In the genomic region with DNA sequence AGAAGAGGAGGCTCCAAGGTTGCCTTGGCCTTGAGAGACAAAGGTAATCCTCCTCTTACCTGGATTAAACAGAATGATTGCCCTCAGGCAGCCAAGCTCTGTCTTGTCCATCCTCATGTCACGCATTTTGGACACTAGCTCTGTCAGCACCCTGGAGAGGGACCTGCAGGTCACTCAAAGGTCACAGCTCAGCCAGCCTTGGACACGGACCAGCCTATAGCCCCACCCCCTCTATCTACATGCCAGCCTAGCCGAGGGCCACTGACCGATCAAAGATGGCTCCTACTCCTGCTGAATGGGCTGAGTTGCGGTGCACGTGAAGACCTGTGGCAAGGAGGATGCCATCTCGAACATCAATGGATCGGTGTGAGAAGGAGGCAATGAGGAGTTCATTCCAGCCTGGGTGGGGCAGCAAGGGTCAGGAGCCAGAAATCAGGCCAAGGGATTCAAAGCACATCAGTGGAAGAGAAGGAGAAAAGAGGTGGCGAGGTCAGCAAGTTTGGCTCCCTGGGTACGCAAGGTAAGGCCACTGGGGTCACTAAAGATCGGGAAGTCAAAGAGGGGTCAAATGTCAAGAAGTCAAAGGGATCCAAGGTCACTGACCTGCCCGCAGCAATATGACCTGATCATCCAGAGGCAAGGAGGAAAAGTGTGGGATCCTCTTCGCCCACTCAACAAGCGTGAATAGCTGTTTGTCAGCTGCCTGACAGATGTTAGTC, we compare ENCODE assay signal across 30 cellular contexts. TPM values are rescaled to one million over a fixed set of nuclear protein-coding genes. Genes with fewer than 3 reads are reported as not detected.
DNase-seq lines count a peak whose midpoint lies in the region; ATAC-seq, FAIRE-seq and TF ChIP-seq lines count a peak whose summit lies in the region.
"Had no signal": no experiment of that assay in that cellular context is flagged by ENCODE, and none has a peak within 500 bp of the region (broad histone marks: within the 10 kb centered on the region; RNA-seq: fewer than 3 reads in every experiment).

No MANE protein-coding gene starts in this region.

- H2AFZ ChIP-seq in SK-N-SH (ENCODE audit: low read depth) (no peak overlapping the region), GM12878 (ENCODE audit: control insufficient read depth, low read depth, low read length) (no peak overlapping the region)

- H3K4me2 ChIP-seq in SK-N-SH (no peak overlapping the region), GM12878 (ENCODE audit: control insufficient read depth, insufficient read depth) (no peak overlapping the region)

- DNase-seq in SK-N-SH (no peak), GM12878 (ENCODE audit: low read depth, low spot score) (no peak), nephron progenitor cell (peak; percentile 63)
- no peak for DNase-seq in activated CD4-positive, alpha-beta T cell treated with anti-CD3 and anti-CD28 coated beads, Interleukin-2, amount 10 ng/mL, durations not matched to agents 7 days and 5 days
- no peak for DNase-seq in activated CD8-positive, alpha-beta T cell treated with anti-CD3 and anti-CD28 coated beads, Interleukin-2, amount 10 ng/mL, durations not matched to agents 7 days and 5 days
- DNase-seq: activated CD8-positive, alpha-beta memory T cell treated with anti-CD3 and anti-CD28 coated beads for 24 hours; activated gamma-delta T cell treated with Interleukin-2 at 50 U/mL for 16 hours; colonic mucosa; effector CD8-positive, alpha-beta T cell; HCEC 1CT; head of caudate nucleus; KBM-7; MG63; natural killer cell; NCI-H1417; NCI-H2081; NCI-H345; stimulated activated naive CD8-positive, alpha-beta T cell treated with anti-CD3 and anti-CD28 coated beads, Interleukin-15, Interleukin-2, amounts not matched to agents 100 U/mL and 50 U/mL, for 24 hours; thyroid gland had no signal

- peak overlapping the region; percentile 36 for H3K4me3 Mint-ChIP-seq in nephron progenitor cell
- H3K4me3 Mint-ChIP-seq in activated CD4-positive, alpha-beta T cell treated with anti-CD3 and anti-CD28 coated beads, Interleukin-2, amount 10 ng/mL, durations not matched to agents 7 days and 5 days = no peak overlapping the region
- H3K4me3 Mint-ChIP-seq in activated CD8-positive, alpha-beta T cell treated with anti-CD3 and anti-CD28 coated beads, Interleukin-2, amount 10 ng/mL, durations not matched to agents 7 days and 5 days = no peak overlapping the region
- H3K4me3 Mint-ChIP-seq: natural killer cell; T-helper 1 cell treated with Interleukin-12 subunit alpha and Interleukin-12 subunit beta and Interleukin-4 antibody, amounts not matched to agents 30 μg/mL and 1 μg/mL, for 36 hours had no signal

- TF ChIP-seq CTCF in SK-N-SH (IDR thresholded peaks at IDR 0.05) = no peak
- TF ChIP-seq CTCF in GM12878 (IDR thresholded peaks at IDR 0.05 in 2 of 3, conservative IDR thresholded peaks at IDR 0.05 in 1 of 3; ENCODE audit: control insufficient read depth in 2 of 3, extremely low read depth in 1 of 3, insufficient read depth in 1 of 3, low read depth in 3 of 3, low read length in 3 of 3) = no peak
- no peak for TF ChIP-seq CTCF in nephron progenitor cell (IDR thresholded peaks at IDR 0.05)

- intact Hi-C loops in GM12878 (cut with micrococcal nuclease; ENCODE audit: unreplicated experiment) = no loop called here

- no peak overlapping the region for H3K27ac Mint-ChIP-seq in nephron progenitor cell
- H3K27ac Mint-ChIP-seq in activated CD4-positive, alpha-beta T cell treated with anti-CD3 and anti-CD28 coated beads, Interleukin-2, amount 10 ng/mL, durations not matched to agents 7 days and 5 days = no peak overlapping the region
- no peak overlapping the region for H3K27ac Mint-ChIP-seq in activated CD8-positive, alpha-beta T cell treated with anti-CD3 and anti-CD28 coated beads, Interleukin-2, amount 10 ng/mL, durations not matched to agents 7 days and 5 days
- H3K27ac Mint-ChIP-seq: T-helper 1 cell treated with Interleukin-12 subunit alpha and Interleukin-12 subunit beta and Interleukin-4 antibody, amounts not matched to agents 30 μg/mL and 1 μg/mL, for 36 hours had no signal

- H4K20me1 ChIP-seq in SK-N-SH (ENCODE audit: insufficient read depth) (peaks cover 26% of the 10 kb centered on the region), GM12878 (ENCODE audit: control insufficient read depth, insufficient read depth) (no peaks in the 10 kb centered on the region)

- H3K27ac ChIP-seq in SK-N-SH (ENCODE audit: low read depth in 2 of 2, low read length in 1 of 2) = no peak overlapping the region
- H3K27ac ChIP-seq in GM12878 (ENCODE audit: control insufficient read depth, insufficient read depth) = no peak overlapping the region
- H3K27ac ChIP-seq: 22Rv1, colonic mucosa, ovary, SJSA1, skin epidermis, thyroid gland had no signal

- RAD21 ChIA-PET in GM12878 (lab: Charles Lee; ENCODE audit: unreplicated experiment) = no interaction called here

- SMC1A ChIA-PET in GM12878 (lab: Charles Lee; ENCODE audit: uncharacterized antibody, unreplicated experiment) = no interaction called here

- no peaks in the 10 kb centered on the region for H3K9me2 ChIP-seq in SK-N-SH

- TF ChIP-seq RAD21 in SK-N-SH (IDR thresholded peaks at IDR 0.05; ENCODE audit: low read length) (no peak), GM12878 (IDR thresholded peaks at IDR 0.05; ENCODE audit: insufficient read depth, low read depth, low read length) (no peak)

- TF ChIP-seq POLR2A in GM12878 (IDR thresholded peaks at IDR 0.05; ENCODE audit: low read depth, low read length) = no peak

- in situ Hi-C loops in GM12878 (cut with MboI) = no loop called here

- peaks cover 76% of the 10 kb centered on the region for H3K4me1 Mint-ChIP-seq in nephron progenitor cell
- peaks cover 35% of the 10 kb centered on the region for H3K4me1 Mint-ChIP-seq in activated CD4-positive, alpha-beta T cell treated with anti-CD3 and anti-CD28 coated beads, Interleukin-2, amount 10 ng/mL, durations not matched to agents 7 days and 5 days
- H3K4me1 Mint-ChIP-seq in activated CD8-positive, alpha-beta T cell treated with anti-CD3 and anti-CD28 coated beads, Interleukin-2, amount 10 ng/mL, durations not matched to agents 7 days and 5 days (ENCODE audit: low read depth) = peaks cover 33% of the 10 kb centered on the region

- ATAC-seq in SK-N-SH treated with all-trans-retinoic acid at 6 μM for 48 hours = no peak
- no peak for ATAC-seq in GM12878
- no peak for ATAC-seq in activated CD8-positive, alpha-beta T cell treated with anti-CD3 and anti-CD28 coated beads, Interleukin-2, amount 10 ng/mL, durations not matched to agents 7 days and 5 days
- ATAC-seq: esophagus mucosa; natural killer cell; stimulated activated naive CD8-positive, alpha-beta T cell treated with anti-CD3 and anti-CD28 coated beads, Interleukin-15, Interleukin-2, amounts not matched to agents 100 U/mL and 50 U/mL, for 24 hours had no signal

- H3K27me3 Mint-ChIP-seq in nephron progenitor cell (ENCODE audit: low read depth, poor library complexity) = peaks cover 54% of the 10 kb centered on the region
- peaks cover 24% of the 10 kb centered on the region for H3K27me3 Mint-ChIP-seq in activated CD4-positive, alpha-beta T cell treated with anti-CD3 and anti-CD28 coated beads, Interleukin-2, amount 10 ng/mL, durations not matched to agents 7 days and 5 days
- peaks cover 19% of the 10 kb centered on the region for H3K27me3 Mint-ChIP-seq in activated CD8-positive, alpha-beta T cell treated with anti-CD3 and anti-CD28 coated beads, Interleukin-2, amount 10 ng/mL, durations not matched to agents 7 days and 5 days (ENCODE audit: low read depth)

- peaks cover 17 to 39% of the 10 kb centered on the region in 2 experiments for H3K36me3 ChIP-seq in SK-N-SH (replicated peaks in 1 of 2; ENCODE audit: control insufficient read depth in 1 of 2, insufficient read depth in 2 of 2, low read length in 1 of 2)
- H3K36me3 ChIP-seq in GM12878 (ENCODE audit: control insufficient read depth in 2 of 2, insufficient read depth in 2 of 2, low read length in 1 of 2) = peaks cover 11 to 27% of the 10 kb centered on the region in 2 experiments
- H3K36me3 ChIP-seq: ovary had no signal

- BruUV-seq in GM12878 (replicated peaks; lab: Mats Ljungman, UMichigan) = no TSS peak

- POLR2A ChIA-PET in SK-N-SH (lab: Yijun Ruan, JAX) (no interaction called here), GM12878 (lab: Charles Lee) (no interaction called here)
- POLR2A ChIA-PET in activated CD4-positive, alpha-beta T cell treated with anti-CD3 and anti-CD28 coated beads, Interleukin-2, amount 10 ng/mL, durations not matched to agents 7 days and 5 days (lab: Charles Lee) = no interaction called here
- POLR2A ChIA-PET in activated CD8-positive, alpha-beta T cell treated with anti-CD3 and anti-CD28 coated beads, Interleukin-2, amount 10 ng/mL, durations not matched to agents 7 days and 5 days (lab: Charles Lee) = no interaction called here

- peaks cover 37% of the 10 kb centered on the region for H3K36me3 Mint-ChIP-seq in nephron progenitor cell (ENCODE audit: low read depth)
- H3K36me3 Mint-ChIP-seq in activated CD4-positive, alpha-beta T cell treated with anti-CD3 and anti-CD28 coated beads, Interleukin-2, amount 10 ng/mL, durations not matched to agents 7 days and 5 days (ENCODE audit: low read depth) = peaks cover 32% of the 10 kb centered on the region
- peaks cover 40% of the 10 kb centered on the region for H3K36me3 Mint-ChIP-seq in activated CD8-positive, alpha-beta T cell treated with anti-CD3 and anti-CD28 coated beads, Interleukin-2, amount 10 ng/mL, durations not matched to agents 7 days and 5 days (ENCODE audit: low read depth)

- H3K27me3 ChIP-seq in SK-N-SH (ENCODE audit: insufficient read depth) (no peaks in the 10 kb centered on the region), GM12878 (replicated peaks in 1 of 2; ENCODE audit: control insufficient read depth in 2 of 2, insufficient read depth in 2 of 2, low read length in 1 of 2) (peaks cover 2 to 5% of the 10 kb centered on the region in 2 experiments)
- H3K27me3 ChIP-seq: MG63, ovary, thyroid gland had no signal

- no peak overlapping the region for H3K4me3 ChIP-seq in SK-N-SH (ENCODE audit: low read depth in 2 of 2, low read length in 1 of 2)
- H3K4me3 ChIP-seq in GM12878 = no peak overlapping the region
- H3K4me3 ChIP-seq: colonic mucosa, lung, MG63, ovary, SJSA1, skin epidermis, thyroid gland had no signal

- 92% methylated on average over 11 of the region's 14 CpGs for WGBS in SK-N-SH (ENCODE audit: low lambda C conversion rate)
- WGBS in GM12878 (ENCODE audit: insufficient coverage, insufficient replicate concordance, low lambda C conversion rate, missing lambda C conversion rate) = 92% methylated on average over 14 of the region's 14 CpGs

- H3K4me1 ChIP-seq in SK-N-SH (ENCODE audit: control insufficient read depth in 1 of 2, insufficient read depth in 2 of 2, low read depth in 1 of 2, low read length in 1 of 2) (peaks cover 0 to 36% of the 10 kb centered on the region in 2 experiments; a peak in 1 of 4 replicates), GM12878 (ENCODE audit: control insufficient read depth, insufficient read depth, low read length) (0 out of 2 replicates have a peak, but pooled peaks cover 10% of the 10 kb centered on the region)

- TF ChIP-seq EP300 in SK-N-SH (IDR thresholded peaks at IDR 0.05; ENCODE audit: borderline replicate concordance in 1 of 2, low read depth in 1 of 2, low read length in 1 of 2) (no peak), GM12878 (IDR thresholded peaks at IDR 0.05; ENCODE audit: borderline replicate concordance in 1 of 2, control insufficient read depth in 1 of 2, low read depth in 2 of 2, low read length in 2 of 2) (no peak)

- CTCF ChIA-PET in SK-N-SH (lab: Yijun Ruan, JAX) (interaction anchor here (0.7 to 3.6 kb wide), 6 partner anchors 9 to 82 kb away, joined by 3 to 50 read pairs (median 10); a partner anchor contains a TSS), GM12878 (lab: Yijun Ruan, JAX) (interaction anchor here (1.2 to 5.8 kb wide), 6 partner anchors 21 to 76 kb away, joined by 3 to 41 read pairs (median 12); no protein-coding TSS in a partner anchor)
- CTCF ChIA-PET in activated CD4-positive, alpha-beta T cell treated with anti-CD3 and anti-CD28 coated beads, Interleukin-2, amount 10 ng/mL, durations not matched to agents 7 days and 5 days (lab: Charles Lee) = interaction anchor here (1.2 to 2.4 kb wide), 3 partner anchors 12 to 149 kb away, joined by 3 to 9 read pairs (median 6); no protein-coding TSS in a partner anchor
- CTCF ChIA-PET in activated CD8-positive, alpha-beta T cell treated with anti-CD3 and anti-CD28 coated beads, Interleukin-2, amount 10 ng/mL, durations not matched to agents 7 days and 5 days (lab: Charles Lee) = interaction anchor here (1.0 to 2.3 kb wide), 2 partner anchors 34 to 52 kb away, joined by 3 to 11 read pairs; no protein-coding TSS in a partner anchor

- peaks cover 32% of the 10 kb centered on the region for H3K79me2 ChIP-seq in SK-N-SH (ENCODE audit: insufficient read depth)
- H3K79me2 ChIP-seq in GM12878 (ENCODE audit: control insufficient read depth, insufficient read depth, low read length) = peaks cover 12% of the 10 kb centered on the region

- no peak for FAIRE-seq in GM12878 (lab: Jason Lieb, UNC)
- FAIRE-seq: bronchial epithelial cell, D721Med, RCC 7860 had no signal

- H3K9me3 ChIP-seq in SK-N-SH (no peaks in the 10 kb centered on the region), GM12878 (replicated peaks; ENCODE audit: control insufficient read depth, insufficient read depth, low read length) (no peaks in the 10 kb centered on the region)
- H3K9me3 ChIP-seq: colonic mucosa, MG63, ovary, SJSA1, thyroid gland had no signal

- H3K9ac ChIP-seq in SK-N-SH (no peak overlapping the region), GM12878 (ENCODE audit: control insufficient read depth, insufficient read depth, low read length) (no peak overlapping the region)

- peaks cover 10% of the 10 kb centered on the region for H3F3A ChIP-seq in SK-N-SH (replicated peaks; ENCODE audit: insufficient read depth)

- no peaks in the 10 kb centered on the region for H3K9me3 Mint-ChIP-seq in nephron progenitor cell
- no peaks in the 10 kb centered on the region for H3K9me3 Mint-ChIP-seq in activated CD4-positive, alpha-beta T cell treated with anti-CD3 and anti-CD28 coated beads, Interleukin-2, amount 10 ng/mL, durations not matched to agents 7 days and 5 days
- H3K9me3 Mint-ChIP-seq in activated CD8-positive, alpha-beta T cell treated with anti-CD3 and anti-CD28 coated beads, Interleukin-2, amount 10 ng/mL, durations not matched to agents 7 days and 5 days (ENCODE audit: insufficient read depth) = no peaks in the 10 kb centered on the region
- H3K9me3 Mint-ChIP-seq: natural killer cell; T-helper 1 cell treated with Interleukin-12 subunit alpha and Interleukin-12 subunit beta and Interleukin-4 antibody, amounts not matched to agents 30 μg/mL and 1 μg/mL, for 36 hours had no signal

RNA-seq across cellular contexts. Expression of a gene that starts 3.2 kb away (rescaled TPM):
- polyA plus RNA-seq in SK-N-SH (2012; rRNA removed) (0.99 and 1.1 TPM in 2 replicates), GM12878 (2011; rRNA removed) (0.42 and 0.83 TPM in 2 replicates), GM12878 (2014; fragmentation: Illumina TruSeq; extraction: Trizol) (0.09 and 0.44 TPM in 2 replicates), GM12878 (2014; fragmentation: Nextera tagmentation; extraction: Ambion mirVana) (under 1 TPM in 1 of 2 experiments, not detected in 1; 0.07 TPM), GM12878 (2014; rRNA removed) (0.72 and 0.76 TPM in 2 replicates), GM12878 (2016; fragmentation: Nextera tagmentation; extraction: Ambion mirVana) (under 1 TPM; 0.03 to 0.15 TPM)
- 0.17 and 0.30 TPM in 2 replicates for polyA plus RNA-seq in SK-N-SH (2012; cell fraction: cytosol; rRNA removed)
- polyA plus RNA-seq in SK-N-SH (2012; cell fraction: nucleus; rRNA removed) = 11.9 TPM in 2 replicates
- total RNA-seq in GM12878 (2013; cell fraction: nucleolus; rRNA removed) = 1.8 and 1.9 TPM in 2 replicates
- total RNA-seq in GM12878 (2014; rRNA removed) (0.22 and 0.23 TPM in 2 replicates), GM12878 (2014; rRNA removed; fragmentation: Illumina TruSeq; extraction: Trizol) (0.22 and 0.23 TPM in 2 replicates), GM12878 (2021) (0.51 and 0.53 TPM in 2 replicates)
- polyA plus RNA-seq in GM12878 (2011; ENCODE audit: low read depth) = 0.25 TPM
- 0.36 and 0.57 TPM in 2 replicates for polyA plus RNA-seq in GM12878 (2011; cell fraction: cytosol; rRNA removed)
- polyA plus RNA-seq in GM12878 (2011; cell fraction: nucleus; rRNA removed) = 8.6 and 10.3 TPM in 2 replicates
- polyA plus RNA-seq in GM12878 (2012) = 0.70 and 0.73 TPM in 2 replicates
- polyA minus RNA-seq in GM12878 (2011; rRNA and poly(A)+ RNA removed) = 0.15 and 0.46 TPM in 2 replicates
- polyA minus RNA-seq in GM12878 (2011; cell fraction: cytosol; rRNA and poly(A)+ RNA removed) = not detected in 2 replicates
- 0.85 and 0.86 TPM in 2 replicates for polyA minus RNA-seq in GM12878 (2011; cell fraction: nucleus; rRNA and poly(A)+ RNA removed)
- 1 to 10 TPM; 1.3 to 1.4 TPM for total RNA-seq in activated CD4-positive, alpha-beta T cell treated with anti-CD3 and anti-CD28 coated beads, Interleukin-2, amount 10 ng/mL, durations not matched to agents 7 days and 5 days
- total RNA-seq in activated CD8-positive, alpha-beta T cell treated with anti-CD3 and anti-CD28 coated beads, Interleukin-2, amount 10 ng/mL, durations not matched to agents 7 days and 5 days = under 1 TPM; 0.71 to 0.83 TPM

RNA-seq across cellular contexts. Expression of a gene that starts 5.0 kb away (rescaled TPM):
- polyA plus RNA-seq in SK-N-SH (2012; rRNA removed) (45.8 and 61.0 TPM in 2 replicates), GM12878 (2011; rRNA removed) (26.6 and 35.0 TPM in 2 replicates), GM12878 (2014; fragmentation: Illumina TruSeq; extraction: Trizol) (16.4 and 25.8 TPM in 2 replicates), GM12878 (2014; fragmentation: Nextera tagmentation; extraction: Ambion mirVana) (1 to 10 TPM in 1 of 2 experiments, under 1 TPM in 1; 0.71 to 1.6 TPM), GM12878 (2014; rRNA removed) (30.3 and 34.4 TPM in 2 replicates), GM12878 (2016; fragmentation: Nextera tagmentation; extraction: Ambion mirVana) (10 to 100 TPM; 19.8 to 21.0 TPM)
- polyA plus RNA-seq in SK-N-SH (2012; cell fraction: cytosol; rRNA removed) = 17.8 and 27.5 TPM in 2 replicates
- 154 and 237 TPM in 2 replicates for polyA plus RNA-seq in SK-N-SH (2012; cell fraction: nucleus; rRNA removed)
- total RNA-seq in GM12878 (2013; cell fraction: nucleolus; rRNA removed) = 37.4 and 40.4 TPM in 2 replicates
- total RNA-seq in GM12878 (2014; rRNA removed) (14.0 TPM in 2 replicates), GM12878 (2014; rRNA removed; fragmentation: Illumina TruSeq; extraction: Trizol) (9.5 and 10.8 TPM in 2 replicates), GM12878 (2021) (27.1 and 30.3 TPM in 2 replicates)
- polyA plus RNA-seq in GM12878 (2011; ENCODE audit: low read depth) = 20.9 TPM
- polyA plus RNA-seq in GM12878 (2011; cell fraction: cytosol; rRNA removed) = 33.9 and 40.3 TPM in 2 replicates
- 155 and 193 TPM in 2 replicates for polyA plus RNA-seq in GM12878 (2011; cell fraction: nucleus; rRNA removed)
- 35.2 and 36.1 TPM in 2 replicates for polyA plus RNA-seq in GM12878 (2012)
- 36.9 and 38.1 TPM in 2 replicates for polyA minus RNA-seq in GM12878 (2011; rRNA and poly(A)+ RNA removed)
- 6.8 and 11.2 TPM in 2 replicates for polyA minus RNA-seq in GM12878 (2011; cell fraction: cytosol; rRNA and poly(A)+ RNA removed)
- polyA minus RNA-seq in GM12878 (2011; cell fraction: nucleus; rRNA and poly(A)+ RNA removed) = 24.2 and 28.5 TPM in 2 replicates
- total RNA-seq in activated CD4-positive, alpha-beta T cell treated with anti-CD3 and anti-CD28 coated beads, Interleukin-2, amount 10 ng/mL, durations not matched to agents 7 days and 5 days = 10 to 100 TPM; 45.0 to 46.2 TPM
- 10 to 100 TPM; 33.5 to 34.5 TPM for total RNA-seq in activated CD8-positive, alpha-beta T cell treated with anti-CD3 and anti-CD28 coated beads, Interleukin-2, amount 10 ng/mL, durations not matched to agents 7 days and 5 days

RNA-seq across cellular contexts. Expression of a gene that starts 5.2 kb away (rescaled TPM):
- 129 and 138 TPM in 2 replicates for polyA plus RNA-seq in SK-N-SH (2012; rRNA removed)
- polyA plus RNA-seq in SK-N-SH (2012; cell fraction: cytosol; rRNA removed) = 125 and 141 TPM in 2 replicates
- polyA plus RNA-seq in SK-N-SH (2012; cell fraction: nucleus; rRNA removed) = 115 and 121 TPM in 2 replicates
- 28.9 TPM in 2 replicates for total RNA-seq in GM12878 (2013; cell fraction: nucleolus; rRNA removed)
- total RNA-seq in GM12878 (2014; rRNA removed) = 48.9 and 50.6 TPM in 2 replicates
- 41.3 and 43.9 TPM in 2 replicates for total RNA-seq in GM12878 (2014; rRNA removed; fragmentation: Illumina TruSeq; extraction: Trizol)
- 52.9 and 57.3 TPM in 2 replicates for total RNA-seq in GM12878 (2021)
- 55.2 TPM for polyA plus RNA-seq in GM12878 (2011; ENCODE audit: low read depth)
- polyA plus RNA-seq in GM12878 (2011; rRNA removed) = 23.0 and 37.4 TPM in 2 replicates
- polyA plus RNA-seq in GM12878 (2011; cell fraction: cytosol; rRNA removed) = 50.2 and 54.2 TPM in 2 replicates
- polyA plus RNA-seq in GM12878 (2011; cell fraction: nucleus; rRNA removed) = 55.7 and 62.9 TPM in 2 replicates
- 59.6 and 80.9 TPM in 2 replicates for polyA plus RNA-seq in GM12878 (2012)
- polyA plus RNA-seq in GM12878 (2014; fragmentation: Illumina TruSeq; extraction: Trizol) = 51.0 and 63.1 TPM in 2 replicates
- 1 to 10 TPM; 7.3 to 8.4 TPM for polyA plus RNA-seq in GM12878 (2014; fragmentation: Nextera tagmentation; extraction: Ambion mirVana)
- polyA plus RNA-seq in GM12878 (2014; rRNA removed) = 55.3 and 56.1 TPM in 2 replicates
- 10 to 100 TPM; 12.8 to 14.0 TPM for polyA plus RNA-seq in GM12878 (2016; fragmentation: Nextera tagmentation; extraction: Ambion mirVana)
- polyA minus RNA-seq in GM12878 (2011; rRNA and poly(A)+ RNA removed) = 30.9 and 31.3 TPM in 2 replicates
- polyA minus RNA-seq in GM12878 (2011; cell fraction: cytosol; rRNA and poly(A)+ RNA removed) = 11.0 and 13.6 TPM in 2 replicates
- polyA minus RNA-seq in GM12878 (2011; cell fraction: nucleus; rRNA and poly(A)+ RNA removed) = 18.6 and 31.2 TPM in 2 replicates
- total RNA-seq in activated CD4-positive, alpha-beta T cell treated with anti-CD3 and anti-CD28 coated beads, Interleukin-2, amount 10 ng/mL, durations not matched to agents 7 days and 5 days = 10 to 100 TPM; 34.8 to 48.5 TPM
- 10 to 100 TPM; 45.6 to 50.8 TPM for total RNA-seq in activated CD8-positive, alpha-beta T cell treated with anti-CD3 and anti-CD28 coated beads, Interleukin-2, amount 10 ng/mL, durations not matched to agents 7 days and 5 days

RNA-seq across cellular contexts. Expression of a gene that starts 9.0 kb away (rescaled TPM):
- polyA plus RNA-seq in SK-N-SH (2012; rRNA removed) (33.5 and 37.5 TPM in 2 replicates), GM12878 (2011; rRNA removed) (20.0 and 29.2 TPM in 2 replicates), GM12878 (2014; fragmentation: Illumina TruSeq; extraction: Trizol) (7.8 and 12.5 TPM in 2 replicates), GM12878 (2014; fragmentation: Nextera tagmentation; extraction: Ambion mirVana) (10 to 100 TPM in 1 of 2 experiments, 1 to 10 TPM in 1; 3.1 to 13.6 TPM), GM12878 (2014; rRNA removed) (40.8 and 40.9 TPM in 2 replicates), GM12878 (2016; fragmentation: Nextera tagmentation; extraction: Ambion mirVana) (10 to 100 TPM; 46.7 to 54.3 TPM)
- polyA plus RNA-seq in SK-N-SH (2012; cell fraction: cytosol; rRNA removed) = 21.5 and 28.7 TPM in 2 replicates
- polyA plus RNA-seq in SK-N-SH (2012; cell fraction: nucleus; rRNA removed) = 51.3 and 79.0 TPM in 2 replicates
- total RNA-seq in GM12878 (2013; cell fraction: nucleolus; rRNA removed) = 7.5 and 9.9 TPM in 2 replicates
- total RNA-seq in GM12878 (2014; rRNA removed) (38.4 and 41.5 TPM in 2 replicates), GM12878 (2014; rRNA removed; fragmentation: Illumina TruSeq; extraction: Trizol) (14.1 and 14.4 TPM in 2 replicates), GM12878 (2021) (23.8 and 30.8 TPM in 2 replicates)
- polyA plus RNA-seq in GM12878 (2011; ENCODE audit: low read depth) = 13.8 TPM
- 41.7 and 54.6 TPM in 2 replicates for polyA plus RNA-seq in GM12878 (2011; cell fraction: cytosol; rRNA removed)
- polyA plus RNA-seq in GM12878 (2011; cell fraction: nucleus; rRNA removed) = 51.8 and 54.1 TPM in 2 replicates
- 19.5 and 25.0 TPM in 2 replicates for polyA plus RNA-seq in GM12878 (2012)
- polyA minus RNA-seq in GM12878 (2011; rRNA and poly(A)+ RNA removed) = 20.0 and 26.4 TPM in 2 replicates
- 3.3 and 6.5 TPM in 2 replicates for polyA minus RNA-seq in GM12878 (2011; cell fraction: cytosol; rRNA and poly(A)+ RNA removed)
- polyA minus RNA-seq in GM12878 (2011; cell fraction: nucleus; rRNA and poly(A)+ RNA removed) = 5.9 and 11.8 TPM in 2 replicates
- total RNA-seq in activated CD4-positive, alpha-beta T cell treated with anti-CD3 and anti-CD28 coated beads, Interleukin-2, amount 10 ng/mL, durations not matched to agents 7 days and 5 days = 10 to 100 TPM; 11.0 to 13.6 TPM
- total RNA-seq in activated CD8-positive, alpha-beta T cell treated with anti-CD3 and anti-CD28 coated beads, Interleukin-2, amount 10 ng/mL, durations not matched to agents 7 days and 5 days = 10 to 100 TPM; 13.9 to 14.1 TPM

RNA-seq across cellular contexts. Expression of a gene that starts 12.8 kb away (rescaled TPM):
- polyA plus RNA-seq in SK-N-SH (2012; rRNA removed) (55.1 and 61.3 TPM in 2 replicates), GM12878 (2011; rRNA removed) (9.0 and 15.4 TPM in 2 replicates), GM12878 (2014; fragmentation: Illumina TruSeq; extraction: Trizol) (11.2 and 16.9 TPM in 2 replicates), GM12878 (2014; fragmentation: Nextera tagmentation; extraction: Ambion mirVana) (1 to 10 TPM; 2.0 to 4.2 TPM), GM12878 (2014; rRNA removed) (27.2 and 27.8 TPM in 2 replicates), GM12878 (2016; fragmentation: Nextera tagmentation; extraction: Ambion mirVana) (1 to 10 TPM; 5.4 to 6.3 TPM)
- polyA plus RNA-seq in SK-N-SH (2012; cell fraction: cytosol; rRNA removed) = 30.4 and 40.3 TPM in 2 replicates
- 158 and 191 TPM in 2 replicates for polyA plus RNA-seq in SK-N-SH (2012; cell fraction: nucleus; rRNA removed)
- total RNA-seq in GM12878 (2013; cell fraction: nucleolus; rRNA removed) = 5.2 and 6.4 TPM in 2 replicates
- total RNA-seq in GM12878 (2014; rRNA removed) (11.6 and 16.2 TPM in 2 replicates), GM12878 (2014; rRNA removed; fragmentation: Illumina TruSeq; extraction: Trizol) (16.0 and 17.2 TPM in 2 replicates), GM12878 (2021) (24.1 and 24.9 TPM in 2 replicates)
- polyA plus RNA-seq in GM12878 (2011; ENCODE audit: low read depth) = 7.9 TPM
- 18.1 and 21.3 TPM in 2 replicates for polyA plus RNA-seq in GM12878 (2011; cell fraction: cytosol; rRNA removed)
- 34.4 and 40.4 TPM in 2 replicates for polyA plus RNA-seq in GM12878 (2011; cell fraction: nucleus; rRNA removed)
- 22.0 and 31.1 TPM in 2 replicates for polyA plus RNA-seq in GM12878 (2012)
- polyA minus RNA-seq in GM12878 (2011; rRNA and poly(A)+ RNA removed) = 8.7 and 11.2 TPM in 2 replicates
- polyA minus RNA-seq in GM12878 (2011; cell fraction: cytosol; rRNA and poly(A)+ RNA removed) = 7.1 and 7.6 TPM in 2 replicates
- 2.3 and 4.1 TPM in 2 replicates for polyA minus RNA-seq in GM12878 (2011; cell fraction: nucleus; rRNA and poly(A)+ RNA removed)
- 10 to 100 TPM; 38.1 to 44.0 TPM for total RNA-seq in activated CD4-positive, alpha-beta T cell treated with anti-CD3 and anti-CD28 coated beads, Interleukin-2, amount 10 ng/mL, durations not matched to agents 7 days and 5 days
- total RNA-seq in activated CD8-positive, alpha-beta T cell treated with anti-CD3 and anti-CD28 coated beads, Interleukin-2, amount 10 ng/mL, durations not matched to agents 7 days and 5 days = 10 to 100 TPM; 39.8 to 44.6 TPM
